In the genomic region with DNA sequence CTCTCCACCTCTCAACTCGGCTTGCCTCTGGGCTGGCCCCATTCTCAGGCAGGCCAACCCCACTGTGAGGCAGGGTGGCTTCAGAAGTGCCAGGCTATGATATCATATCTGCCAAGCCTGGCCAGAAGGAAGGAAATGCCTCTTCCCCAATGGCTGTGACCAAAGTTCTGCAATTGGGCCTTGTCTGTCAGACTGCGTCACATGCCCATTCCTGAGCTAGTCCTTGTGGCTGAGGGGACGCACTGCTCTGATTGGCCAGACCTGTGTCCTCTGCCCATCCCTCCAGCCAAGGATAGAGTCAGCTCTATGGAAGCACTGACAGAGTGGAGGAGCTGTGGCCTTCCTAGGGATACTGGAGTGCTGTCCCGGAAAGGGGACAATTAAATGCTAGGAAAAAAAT, we compare ENCODE assay signal across 24 cellular contexts. TPM values are rescaled to one million over a fixed set of nuclear protein-coding genes. Genes with fewer than 3 reads are reported as not detected.
"Had no signal": no experiment of that assay in that cellular context is flagged by ENCODE, and none has a peak within 500 bp of the region (broad histone marks: within the 10 kb centered on the region; RNA-seq: fewer than 3 reads in every experiment).

No MANE protein-coding gene starts in this region.

- H3K27ac Mint-ChIP-seq: activated naive CD8-positive, alpha-beta T cell treated with anti-CD3 and anti-CD28 coated beads for 36 hours; natural killer cell treated with Interleukin-12 subunit alpha and Interleukin-12 subunit beta and Interleukin-15 and Interleukin-18, amount 100 ng/mL, for 72 hours; stimulated activated naive CD8-positive, alpha-beta T cell treated with anti-CD3 and anti-CD28 coated beads, Interleukin-15, Interleukin-2, amounts not matched to agents 100 ng/mL and 50 ng/mL, for 24 hours had no signal

- H3K4me1 Mint-ChIP-seq: activated naive CD8-positive, alpha-beta T cell treated with anti-CD3 and anti-CD28 coated beads for 36 hours had no signal

- H3K4me3 Mint-ChIP-seq: activated naive CD8-positive, alpha-beta T cell treated with anti-CD3 and anti-CD28 coated beads for 36 hours; natural killer cell treated with Interleukin-12 subunit alpha and Interleukin-12 subunit beta and Interleukin-15 and Interleukin-18, amount 100 ng/mL, for 72 hours; stimulated activated naive CD8-positive, alpha-beta T cell treated with anti-CD3 and anti-CD28 coated beads, Interleukin-15, Interleukin-2, amounts not matched to agents 100 ng/mL and 50 ng/mL, for 24 hours had no signal

- H3K9me3 ChIP-seq: esophagus squamous epithelium, sigmoid colon, spleen, tibial nerve, vagina had no signal

- H3K27ac ChIP-seq: cardiac muscle cell, esophagus squamous epithelium, hepatocyte, sigmoid colon, spleen, tibial nerve, vagina had no signal

- ATAC-seq: left cardiac atrium had no signal

- H3K9me3 Mint-ChIP-seq: activated naive CD8-positive, alpha-beta T cell treated with anti-CD3 and anti-CD28 coated beads for 36 hours; natural killer cell treated with Interleukin-12 subunit alpha and Interleukin-12 subunit beta and Interleukin-15 and Interleukin-18, amount 100 ng/mL, for 72 hours; stimulated activated naive CD8-positive, alpha-beta T cell treated with anti-CD3 and anti-CD28 coated beads, Interleukin-15, Interleukin-2, amounts not matched to agents 100 ng/mL and 50 ng/mL, for 24 hours had no signal

- H3K36me3 Mint-ChIP-seq: activated naive CD8-positive, alpha-beta T cell treated with anti-CD3 and anti-CD28 coated beads for 36 hours; natural killer cell treated with Interleukin-12 subunit alpha and Interleukin-12 subunit beta and Interleukin-15 and Interleukin-18, amount 100 ng/mL, for 72 hours had no signal

- H3K4me1 ChIP-seq: esophagus squamous epithelium, sigmoid colon, spleen, tibial nerve, vagina had no signal

- H3K27me3 ChIP-seq: cardiac muscle cell, hepatocyte, sigmoid colon, spleen, tibial nerve, vagina had no signal

- H3K36me3 ChIP-seq: cardiac muscle cell, esophagus squamous epithelium, sigmoid colon, spleen, tibial nerve, vagina had no signal

- DNase-seq: activated CD4-positive, CD25-positive, alpha-beta regulatory T cell treated with anti-CD3 and anti-CD28 coated beads, Interleukin-2, amount 50 U/mL, for 72 hours; activated naive CD4-positive, alpha-beta T cell; activated naive CD8-positive, alpha-beta T cell treated with anti-CD3 and anti-CD28 coated beads for 36 hours; amniotic stem cell; dermis blood vessel endothelial cell; effector memory CD4-positive, alpha-beta T cell; esophagus squamous epithelium; left cardiac atrium; nucleus accumbens; posterior cingulate gyrus; sigmoid colon; spleen; stimulated activated CD8-positive, alpha-beta memory T cell treated with anti-CD3 and anti-CD28 coated beads, Interleukin-4, amount 100 ng/mL, for 48 hours had no signal

- H3K4me3 ChIP-seq: cardiac muscle cell, esophagus squamous epithelium, hepatocyte, sigmoid colon, spleen, tibial nerve, vagina had no signal

RNA-seq across cellular contexts. Expression of gene SMIM23, which starts 11.9 kb away (rescaled TPM):
- total RNA-seq: activated naive CD8-positive, alpha-beta T cell treated with anti-CD3 and anti-CD28 coated beads for 36 hours; cardiac muscle cell; dermis blood vessel endothelial cell; esophagus squamous epithelium; glomerular endothelial cell; hepatocyte; left cardiac atrium; lower leg skin; mesenteric fat pad; natural killer cell treated with Interleukin-12 subunit alpha and Interleukin-12 subunit beta and Interleukin-15 and Interleukin-18, amount 100 ng/mL, for 72 hours; renal cortical epithelial cell; sigmoid colon; spleen; T-helper 2 cell treated with Interferon-gamma antibody and Interleukin-4, amounts not matched to agents 100 ng/mL and 5 ng/mL, for 36 hours; tibial nerve; vagina had no signal
- polyA plus RNA-seq: cardiac muscle cell, hepatocyte, sigmoid colon, spleen had no signal
